Comparison of ENCODE assay signal across 2 cellular contexts in the genomic region with DNA sequence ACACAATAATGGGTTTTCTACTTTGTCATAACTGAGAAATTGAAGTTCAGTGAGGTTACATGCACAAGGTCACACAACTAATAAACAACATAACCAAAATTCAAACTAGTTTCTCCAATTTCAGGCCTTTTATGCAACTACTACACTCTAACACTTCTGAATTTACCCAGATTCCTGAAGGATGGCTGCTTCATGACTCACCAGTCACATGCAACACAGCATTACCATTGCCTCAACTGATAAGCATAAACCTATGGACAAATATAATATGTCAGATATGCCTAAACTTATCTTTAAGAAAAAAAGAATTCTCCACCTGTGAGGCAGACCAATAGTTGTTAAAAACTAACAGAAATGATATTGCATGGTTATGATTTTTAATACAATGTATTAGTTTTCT.
TF ChIP-seq lines count a peak whose summit lies in the region.

No MANE protein-coding gene starts in this region.

TF ChIP-seq in IMR-90, 13 proteins besides CTCF, POLR2A, EP300 and RAD21:
- peak; percentile 15; the same call in 1 of the 2 replicates for TF ChIP-seq BHLHE40 (IDR thresholded peaks at IDR 0.05; ENCODE audit: low read depth, low read length)
- TF ChIP-seq CEBPB (IDR thresholded peaks at IDR 0.05; ENCODE audit: low read depth, low read length) = peak; percentile 27; the same call in 1 of the 2 replicates
- TF ChIP-seq, protein P1, sequence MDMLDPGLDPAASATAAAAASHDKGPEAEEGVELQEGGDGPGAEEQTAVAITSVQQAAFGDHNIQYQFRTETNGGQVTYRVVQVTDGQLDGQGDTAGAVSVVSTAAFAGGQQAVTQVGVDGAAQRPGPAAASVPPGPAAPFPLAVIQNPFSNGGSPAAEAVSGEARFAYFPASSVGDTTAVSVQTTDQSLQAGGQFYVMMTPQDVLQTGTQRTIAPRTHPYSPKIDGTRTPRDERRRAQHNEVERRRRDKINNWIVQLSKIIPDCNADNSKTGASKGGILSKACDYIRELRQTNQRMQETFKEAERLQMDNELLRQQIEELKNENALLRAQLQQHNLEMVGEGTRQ (IDR thresholded peaks at IDR 0.05; ENCODE audit: low read depth, low read length) = 0 out of 2 replicates have a peak, but pooled peaks have one; percentile 25
- TF ChIP-seq MAZ (IDR thresholded peaks at IDR 0.05; ENCODE audit: borderline replicate concordance, low read depth, low read length) = no peak

TF ChIP-seq in H1, 55 proteins besides CTCF, POLR2A, EP300 and RAD21:
- TF ChIP-seq, protein P2, sequence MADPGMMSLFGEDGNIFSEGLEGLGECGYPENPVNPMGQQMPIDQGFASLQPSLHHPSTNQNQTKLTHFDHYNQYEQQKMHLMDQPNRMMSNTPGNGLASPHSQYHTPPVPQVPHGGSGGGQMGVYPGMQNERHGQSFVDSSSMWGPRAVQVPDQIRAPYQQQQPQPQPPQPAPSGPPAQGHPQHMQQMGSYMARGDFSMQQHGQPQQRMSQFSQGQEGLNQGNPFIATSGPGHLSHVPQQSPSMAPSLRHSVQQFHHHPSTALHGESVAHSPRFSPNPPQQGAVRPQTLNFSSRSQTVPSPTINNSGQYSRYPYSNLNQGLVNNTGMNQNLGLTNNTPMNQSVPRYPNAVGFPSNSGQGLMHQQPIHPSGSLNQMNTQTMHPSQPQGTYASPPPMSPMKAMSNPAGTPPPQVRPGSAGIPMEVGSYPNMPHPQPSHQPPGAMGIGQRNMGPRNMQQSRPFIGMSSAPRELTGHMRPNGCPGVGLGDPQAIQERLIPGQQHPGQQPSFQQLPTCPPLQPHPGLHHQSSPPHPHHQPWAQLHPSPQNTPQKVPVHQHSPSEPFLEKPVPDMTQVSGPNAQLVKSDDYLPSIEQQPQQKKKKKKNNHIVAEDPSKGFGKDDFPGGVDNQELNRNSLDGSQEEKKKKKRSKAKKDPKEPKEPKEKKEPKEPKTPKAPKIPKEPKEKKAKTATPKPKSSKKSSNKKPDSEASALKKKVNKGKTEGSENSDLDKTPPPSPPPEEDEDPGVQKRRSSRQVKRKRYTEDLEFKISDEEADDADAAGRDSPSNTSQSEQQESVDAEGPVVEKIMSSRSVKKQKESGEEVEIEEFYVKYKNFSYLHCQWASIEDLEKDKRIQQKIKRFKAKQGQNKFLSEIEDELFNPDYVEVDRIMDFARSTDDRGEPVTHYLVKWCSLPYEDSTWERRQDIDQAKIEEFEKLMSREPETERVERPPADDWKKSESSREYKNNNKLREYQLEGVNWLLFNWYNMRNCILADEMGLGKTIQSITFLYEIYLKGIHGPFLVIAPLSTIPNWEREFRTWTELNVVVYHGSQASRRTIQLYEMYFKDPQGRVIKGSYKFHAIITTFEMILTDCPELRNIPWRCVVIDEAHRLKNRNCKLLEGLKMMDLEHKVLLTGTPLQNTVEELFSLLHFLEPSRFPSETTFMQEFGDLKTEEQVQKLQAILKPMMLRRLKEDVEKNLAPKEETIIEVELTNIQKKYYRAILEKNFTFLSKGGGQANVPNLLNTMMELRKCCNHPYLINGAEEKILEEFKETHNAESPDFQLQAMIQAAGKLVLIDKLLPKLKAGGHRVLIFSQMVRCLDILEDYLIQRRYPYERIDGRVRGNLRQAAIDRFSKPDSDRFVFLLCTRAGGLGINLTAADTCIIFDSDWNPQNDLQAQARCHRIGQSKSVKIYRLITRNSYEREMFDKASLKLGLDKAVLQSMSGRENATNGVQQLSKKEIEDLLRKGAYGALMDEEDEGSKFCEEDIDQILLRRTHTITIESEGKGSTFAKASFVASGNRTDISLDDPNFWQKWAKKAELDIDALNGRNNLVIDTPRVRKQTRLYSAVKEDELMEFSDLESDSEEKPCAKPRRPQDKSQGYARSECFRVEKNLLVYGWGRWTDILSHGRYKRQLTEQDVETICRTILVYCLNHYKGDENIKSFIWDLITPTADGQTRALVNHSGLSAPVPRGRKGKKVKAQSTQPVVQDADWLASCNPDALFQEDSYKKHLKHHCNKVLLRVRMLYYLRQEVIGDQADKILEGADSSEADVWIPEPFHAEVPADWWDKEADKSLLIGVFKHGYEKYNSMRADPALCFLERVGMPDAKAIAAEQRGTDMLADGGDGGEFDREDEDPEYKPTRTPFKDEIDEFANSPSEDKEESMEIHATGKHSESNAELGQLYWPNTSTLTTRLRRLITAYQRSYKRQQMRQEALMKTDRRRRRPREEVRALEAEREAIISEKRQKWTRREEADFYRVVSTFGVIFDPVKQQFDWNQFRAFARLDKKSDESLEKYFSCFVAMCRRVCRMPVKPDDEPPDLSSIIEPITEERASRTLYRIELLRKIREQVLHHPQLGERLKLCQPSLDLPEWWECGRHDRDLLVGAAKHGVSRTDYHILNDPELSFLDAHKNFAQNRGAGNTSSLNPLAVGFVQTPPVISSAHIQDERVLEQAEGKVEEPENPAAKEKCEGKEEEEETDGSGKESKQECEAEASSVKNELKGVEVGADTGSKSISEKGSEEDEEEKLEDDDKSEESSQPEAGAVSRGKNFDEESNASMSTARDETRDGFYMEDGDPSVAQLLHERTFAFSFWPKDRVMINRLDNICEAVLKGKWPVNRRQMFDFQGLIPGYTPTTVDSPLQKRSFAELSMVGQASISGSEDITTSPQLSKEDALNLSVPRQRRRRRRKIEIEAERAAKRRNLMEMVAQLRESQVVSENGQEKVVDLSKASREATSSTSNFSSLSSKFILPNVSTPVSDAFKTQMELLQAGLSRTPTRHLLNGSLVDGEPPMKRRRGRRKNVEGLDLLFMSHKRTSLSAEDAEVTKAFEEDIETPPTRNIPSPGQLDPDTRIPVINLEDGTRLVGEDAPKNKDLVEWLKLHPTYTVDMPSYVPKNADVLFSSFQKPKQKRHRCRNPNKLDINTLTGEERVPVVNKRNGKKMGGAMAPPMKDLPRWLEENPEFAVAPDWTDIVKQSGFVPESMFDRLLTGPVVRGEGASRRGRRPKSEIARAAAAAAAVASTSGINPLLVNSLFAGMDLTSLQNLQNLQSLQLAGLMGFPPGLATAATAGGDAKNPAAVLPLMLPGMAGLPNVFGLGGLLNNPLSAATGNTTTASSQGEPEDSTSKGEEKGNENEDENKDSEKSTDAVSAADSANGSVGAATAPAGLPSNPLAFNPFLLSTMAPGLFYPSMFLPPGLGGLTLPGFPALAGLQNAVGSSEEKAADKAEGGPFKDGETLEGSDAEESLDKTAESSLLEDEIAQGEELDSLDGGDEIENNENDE (IDR thresholded peaks at IDR 0.05; ENCODE audit: insufficient replicate concordance, low read length) = no peak
- TF ChIP-seq RFX5 (IDR thresholded peaks at IDR 0.05; ENCODE audit: borderline replicate concordance, low read depth, low read length) (no peak), NRF1 (IDR thresholded peaks at IDR 0.05; ENCODE audit: low read depth, low read length) (no peak), BCL11A (IDR thresholded peaks at IDR 0.05; ENCODE audit: low read depth in 2 of 2, low read length in 2 of 2) (no peak), BRCA1 (IDR thresholded peaks at IDR 0.05; ENCODE audit: low read depth, low read length) (no peak), FOSL1 (IDR thresholded peaks at IDR 0.05; ENCODE audit: insufficient read depth, low read depth, low read length) (no peak)
- TF ChIP-seq, protein P3, sequence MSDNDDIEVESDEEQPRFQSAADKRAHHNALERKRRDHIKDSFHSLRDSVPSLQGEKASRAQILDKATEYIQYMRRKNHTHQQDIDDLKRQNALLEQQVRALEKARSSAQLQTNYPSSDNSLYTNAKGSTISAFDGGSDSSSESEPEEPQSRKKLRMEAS (IDR thresholded peaks at IDR 0.05) = no peak
TF ChIP-seq in H1: peak in this region for 0.
